ENCODE assay signal across 8 cellular contexts in genomic region chr20:35276408-35276807, GRCh38. TPM values are rescaled to one million over a fixed set of nuclear protein-coding genes. Genes with fewer than 3 reads are reported as not detected.
DNase-seq lines count a peak whose midpoint lies in the region; ATAC-seq, FAIRE-seq and TF ChIP-seq lines count a peak whose summit lies in the region.

No MANE protein-coding gene starts in this region.

- H3K4me1 Mint-ChIP-seq in endodermal cell (no peaks in the 10 kb centered on the region), progenitor cell of endocrine pancreas (ENCODE audit: low read depth) (peaks cover 7% of the 10 kb centered on the region)

- H3K9me2 ChIP-seq in OCI-LY1 (ENCODE audit: low read depth, low read length), result no peaks in the 10 kb centered on the region

- H3K79me2 ChIP-seq in DND-41 (ENCODE audit: insufficient read depth, low read length) (peaks cover 7% of the 10 kb centered on the region), OCI-LY1 (ENCODE audit: insufficient read depth, low read length) (no peaks in the 10 kb centered on the region)

- H3K4me2 ChIP-seq in DND-41 (ENCODE audit: insufficient read depth, low read length) (peak overlapping the region; percentile 77), OCI-LY1 (ENCODE audit: low read length) (peak overlapping the region; percentile 98)

- H3K27ac ChIP-seq in DND-41 (ENCODE audit: low read length), result no peak overlapping the region
- no peak overlapping the region for H3K27ac ChIP-seq in OCI-LY1 (ENCODE audit: low read depth, low read length, poor library complexity, severe bottlenecking)
- H3K27ac ChIP-seq in endodermal cell (ENCODE audit: low read depth, low read length), result no peak overlapping the region
- H3K27ac ChIP-seq in small intestine (ENCODE audit: low read depth in 1 of 2, low read length in 1 of 2), result no peak overlapping the region

- H3K4me3 Mint-ChIP-seq in endodermal cell (peak overlapping the region; percentile 91), progenitor cell of endocrine pancreas (ENCODE audit: low read depth) (peak overlapping the region; percentile 26)

- peaks cover 25% of the 10 kb centered on the region for H4K20me1 ChIP-seq in DND-41 (ENCODE audit: insufficient read depth, low read length)
- no peaks in the 10 kb centered on the region for H4K20me1 ChIP-seq in OCI-LY1 (ENCODE audit: insufficient read depth, low read length)

- H3K4me3 ChIP-seq in DND-41 (ENCODE audit: low read depth in 1 of 2, low read length in 2 of 2), result peak overlapping the region in 1 of 2 experiments; percentile 64; a peak in 2 of 4 replicates
- peak overlapping the region; percentile 88 for H3K4me3 ChIP-seq in OCI-LY1 (ENCODE audit: low read depth, low read length, poor library complexity, severe bottlenecking)
- H3K4me3 ChIP-seq in endodermal cell (ENCODE audit: low read length), result peak overlapping the region; percentile 91
- H3K4me3 ChIP-seq in small intestine (ENCODE audit: low read depth in 1 of 2, low read length in 2 of 2), result peak overlapping the region in 1 of 2 donors; percentile 73

- H3F3A ChIP-seq in OCI-LY1 (ENCODE audit: insufficient read depth, low read length), result peaks cover 5% of the 10 kb centered on the region

- no peak for ATAC-seq in DND-41 (ENCODE audit: insufficient read depth, low read depth)
- no peak for ATAC-seq in HG03045 (IDR thresholded peaks at IDR 0.05; ENCODE audit: unreplicated experiment)
- ATAC-seq in GM21737 (IDR thresholded peaks at IDR 0.05; ENCODE audit: unreplicated experiment), result no peak

- H3K36me3 Mint-ChIP-seq in endodermal cell (ENCODE audit: low read depth) (peaks cover 35% of the 10 kb centered on the region), progenitor cell of endocrine pancreas (ENCODE audit: insufficient read depth) (peaks cover 12% of the 10 kb centered on the region)

- H3K27me3 ChIP-seq in DND-41 (ENCODE audit: insufficient read depth, low read length, poor library complexity) (no peaks in the 10 kb centered on the region), OCI-LY1 (ENCODE audit: insufficient read depth, low read length) (no peaks in the 10 kb centered on the region), endodermal cell (ENCODE audit: control insufficient read depth, insufficient read depth, low read length, poor library complexity, severe bottlenecking) (no peaks in the 10 kb centered on the region), small intestine (ENCODE audit: control insufficient read depth in 2 of 2, insufficient read depth in 2 of 2, low read length in 2 of 2) (no peaks in the 10 kb centered on the region)

- FAIRE-seq in small intestine (lab: Jason Lieb, UNC), result no peak

- TF ChIP-seq CTCF in DND-41 (IDR thresholded peaks at IDR 0.05; ENCODE audit: borderline replicate concordance, extremely low read depth, low read length, poor library complexity, severe bottlenecking) (no peak), OCI-LY1 (IDR thresholded peaks at IDR 0.05; ENCODE audit: low read length) (no peak), endodermal cell (conservative IDR thresholded peaks at IDR 0.05) (no peak), progenitor cell of endocrine pancreas (IDR thresholded peaks at IDR 0.05; ENCODE audit: unreplicated experiment) (no peak)

- H3K4me1 ChIP-seq in DND-41 (ENCODE audit: insufficient read depth, low read length) (peaks cover 17% of the 10 kb centered on the region), OCI-LY1 (ENCODE audit: insufficient read depth, low read length, severe bottlenecking) (peaks cover 15% of the 10 kb centered on the region), endodermal cell (ENCODE audit: control insufficient read depth, insufficient read depth, low read length) (no peaks in the 10 kb centered on the region), small intestine (ENCODE audit: control insufficient read depth in 2 of 2, insufficient read depth in 1 of 2, low read depth in 1 of 2, low read length in 1 of 2) (no peaks in the 10 kb centered on the region)

- peaks cover 4% of the 10 kb centered on the region for H3K9me3 Mint-ChIP-seq in endodermal cell
- no peaks in the 10 kb centered on the region for H3K9me3 Mint-ChIP-seq in progenitor cell of endocrine pancreas (ENCODE audit: low read depth)

- H2AFZ ChIP-seq in DND-41 (ENCODE audit: low read depth, low read length) (no peak overlapping the region), OCI-LY1 (ENCODE audit: low read length) (no peak overlapping the region)

- H3K9me3 ChIP-seq in DND-41 (ENCODE audit: insufficient read depth, low read length, severe bottlenecking) (no peaks in the 10 kb centered on the region), OCI-LY1 (ENCODE audit: low read length) (no peaks in the 10 kb centered on the region), endodermal cell (ENCODE audit: control insufficient read depth, low read length) (no peaks in the 10 kb centered on the region), small intestine (ENCODE audit: control insufficient read depth, low read depth) (no peaks in the 10 kb centered on the region)

- H3K27me3 Mint-ChIP-seq in endodermal cell (ENCODE audit: insufficient read depth) (no peaks in the 10 kb centered on the region), progenitor cell of endocrine pancreas (no peaks in the 10 kb centered on the region)

- peaks cover 28% of the 10 kb centered on the region for H3K36me3 ChIP-seq in DND-41 (ENCODE audit: insufficient read depth, low read length)
- peaks cover 42% of the 10 kb centered on the region for H3K36me3 ChIP-seq in OCI-LY1 (ENCODE audit: insufficient read depth, low read length)
- peaks cover 41% of the 10 kb centered on the region for H3K36me3 ChIP-seq in endodermal cell (ENCODE audit: control insufficient read depth, insufficient read depth, low read length)
- peaks cover 9 to 15% of the 10 kb centered on the region in 2 donors for H3K36me3 ChIP-seq in small intestine (ENCODE audit: control insufficient read depth in 2 of 2, insufficient read depth in 2 of 2, low read length in 2 of 2)

- DNase-seq in DND-41, result no peak
- no peak for DNase-seq in endodermal cell
- no peak for DNase-seq in progenitor cell of endocrine pancreas (ENCODE audit: low spot score, unreplicated experiment)
- DNase-seq in HuH-7 (ENCODE audit: low spot score), result no peak
- DNase-seq in small intestine, result no peak

- WGBS in endodermal cell (ENCODE audit: insufficient coverage in 1 of 2, insufficient read length in 1 of 2), 2 experiments, result 81 to 82% methylated on average over 5 to 6 of the region's 6 CpGs
- WGBS in small intestine, 3 donors, result 88 to 93% (median 93%) methylated on average over 6 of the region's 6 CpGs

- H3K27ac Mint-ChIP-seq in endodermal cell (no peak overlapping the region), progenitor cell of endocrine pancreas (peak overlapping the region; percentile 20)

- H3K9ac ChIP-seq in DND-41 (ENCODE audit: low read depth, low read length), result peak overlapping the region; percentile 66
- peak overlapping the region; percentile 93 for H3K9ac ChIP-seq in OCI-LY1 (ENCODE audit: low read length)
- no peak overlapping the region for H3K9ac ChIP-seq in endodermal cell (ENCODE audit: extremely low read depth, low read length, poor library complexity, severe bottlenecking)

RNA-seq across cellular contexts. Expression of gene MMP24OS, which starts 1.5 kb away (rescaled TPM):
- total RNA-seq in endodermal cell (10 to 100 TPM; 32.2 to 38.8 TPM), progenitor cell of endocrine pancreas (55.6 and 59.1 TPM in 2 replicates)
- polyA plus RNA-seq in endodermal cell (2013, experiment 1 of 2), result 46.0 TPM
- 41.6 TPM for polyA plus RNA-seq in endodermal cell (2013, experiment 2 of 2)
- polyA plus RNA-seq in small intestine, result 10 to 100 TPM; 28.4 to 88.8 (median 57.8) TPM

RNA-seq across cellular contexts. Expression of gene EIF6, which starts 8.2 kb away (rescaled TPM):
- total RNA-seq in endodermal cell (100 to 1,000 TPM; 127 to 132 TPM), progenitor cell of endocrine pancreas (108 and 109 TPM in 2 replicates)
- 91.6 TPM for polyA plus RNA-seq in endodermal cell (2013, experiment 1 of 2)
- 82.7 TPM for polyA plus RNA-seq in endodermal cell (2013, experiment 2 of 2)
- 100 to 1,000 TPM; 255 to 394 (median 313) TPM for polyA plus RNA-seq in small intestine

RNA-seq across cellular contexts. Expression of gene FAM83C, which starts 15.8 kb away (rescaled TPM):
- total RNA-seq in endodermal cell, result not detected
- not detected for polyA plus RNA-seq in endodermal cell (2013, experiment 1 of 2)
- polyA plus RNA-seq in endodermal cell (2013, experiment 2 of 2), result not detected
- not detected in 2 replicates for total RNA-seq in progenitor cell of endocrine pancreas
- polyA plus RNA-seq in small intestine, result under 1 TPM in 1 of 3 donors, not detected in 2; 0.27 TPM

RNA-seq across cellular contexts. Expression of gene MMP24, which starts 49.9 kb away (rescaled TPM):
- 1 to 10 TPM; 1.3 to 5.9 TPM for total RNA-seq in endodermal cell
- polyA plus RNA-seq in endodermal cell (2013, experiment 1 of 2), result 2.7 TPM
- polyA plus RNA-seq in endodermal cell (2013, experiment 2 of 2), result 1.6 TPM
- 3.4 TPM in 2 replicates for total RNA-seq in progenitor cell of endocrine pancreas
- 1 to 10 TPM in 1 of 3 donors, under 1 TPM in 2; 0.54 to 1.3 (median 0.67) TPM for polyA plus RNA-seq in small intestine
